8 cellular contexts compared by ENCODE assay signal in genomic region chr11:27505781-27506180, GRCh38. TPM values are rescaled to one million over a fixed set of nuclear protein-coding genes. Genes with fewer than 3 reads are reported as not detected.
DNase-seq lines count a peak whose midpoint lies in the region; ATAC-seq and TF ChIP-seq lines count a peak whose summit lies in the region.

No MANE protein-coding gene starts in this region.

- H3K4me3 Mint-ChIP-seq in activated CD8-positive, alpha-beta T cell treated with anti-CD3 and anti-CD28 coated beads for 36 hours: peak overlapping the region; percentile 100

- TF ChIP-seq POLR2A in GM18505 (IDR thresholded peaks at IDR 0.05; ENCODE audit: borderline replicate concordance, extremely low read depth, insufficient read depth, insufficient read length) (no peak), testis (IDR thresholded peaks at IDR 0.05) (no peak)

- 3 to 4% methylated on average over 5 of the region's 5 CpGs for WGBS in testis, 2 donors

- no peaks in the 10 kb centered on the region for H3K36me3 ChIP-seq in testis (ENCODE audit: low read depth, missing control alignments)

- CTCF ChIA-PET in activated CD8-positive, alpha-beta T cell treated with anti-CD3 and anti-CD28 coated beads for 36 hours (lab: Charles Lee): interaction anchor here (1.4 kb wide), 1 partner anchor 20 kb away, joined by 5 read pairs; no protein-coding TSS in a partner anchor

- peaks cover 16% of the 10 kb centered on the region for H3K4me1 ChIP-seq in testis

- no peak for TF ChIP-seq CTCF in activated CD8-positive, alpha-beta T cell treated with anti-CD3 and anti-CD28 coated beads for 36 hours (IDR thresholded peaks at IDR 0.05)
- TF ChIP-seq CTCF in testis (IDR thresholded peaks at IDR 0.05): no peak

- no peaks in the 10 kb centered on the region for H3K9me3 Mint-ChIP-seq in activated CD8-positive, alpha-beta T cell treated with anti-CD3 and anti-CD28 coated beads for 36 hours

- POLR2A ChIA-PET in activated CD8-positive, alpha-beta T cell treated with anti-CD3 and anti-CD28 coated beads for 36 hours (lab: Charles Lee): no interaction called here

- peaks cover 17% of the 10 kb centered on the region for H3K36me3 Mint-ChIP-seq in activated CD8-positive, alpha-beta T cell treated with anti-CD3 and anti-CD28 coated beads for 36 hours (ENCODE audit: low read depth)

- H3K4me1 Mint-ChIP-seq in activated CD8-positive, alpha-beta T cell treated with anti-CD3 and anti-CD28 coated beads for 36 hours (ENCODE audit: low read depth): peaks cover 39% of the 10 kb centered on the region

- peak overlapping the region; percentile 100 for H3K27ac Mint-ChIP-seq in activated CD8-positive, alpha-beta T cell treated with anti-CD3 and anti-CD28 coated beads for 36 hours

- H3K27me3 ChIP-seq in testis: no peaks in the 10 kb centered on the region

- H3K9me3 ChIP-seq in iPS-18c (ENCODE audit: control insufficient read depth, insufficient read depth, low read length) (no peaks in the 10 kb centered on the region), testis (no peaks in the 10 kb centered on the region)

- H3K4me3 ChIP-seq in iPS-18c (ENCODE audit: insufficient read depth, low read depth, low read length) (peak overlapping the region; percentile 95), testis (peak overlapping the region; percentile 94 to 96)

- intact Hi-C loops in activated CD8-positive, alpha-beta T cell treated with anti-CD3 and anti-CD28 coated beads for 36 hours (cut with micrococcal nuclease): loop anchor here (5.0 kb wide), 1 partner anchor 602 kb away; the partner anchor contains the start of genes KIF18A and METTL15
- intact Hi-C loops in testis (cut with DNase I; ENCODE audit: low total_unique reads): no loop called here

- no peaks in the 10 kb centered on the region for H3K27me3 Mint-ChIP-seq in activated CD8-positive, alpha-beta T cell treated with anti-CD3 and anti-CD28 coated beads for 36 hours

- no peak for DNase-seq in activated CD8-positive, alpha-beta T cell treated with anti-CD3 and anti-CD28 coated beads for 36 hours
- DNase-seq in testis: no peak
- no peak for DNase-seq in HCEC 1CT
- DNase-seq in CD1c-positive myeloid dendritic cell (ENCODE audit: extremely low spot score): no peak

- ATAC-seq in GM18505 (IDR thresholded peaks at IDR 0.05; ENCODE audit: unreplicated experiment) (peak; percentile 1), HG02884 (IDR thresholded peaks at IDR 0.05; ENCODE audit: unreplicated experiment) (peak; percentile 7), GM18868 (IDR thresholded peaks at IDR 0.05; ENCODE audit: unreplicated experiment) (no peak)
- no peak for ATAC-seq in activated CD8-positive, alpha-beta T cell treated with anti-CD3 and anti-CD28 coated beads for 36 hours

- H3K27ac ChIP-seq in testis: peak overlapping the region; percentile 92 to 94

RNA-seq across cellular contexts. Expression of gene LIN7C, which starts 0.8 kb away (rescaled TPM):
- total RNA-seq in activated CD8-positive, alpha-beta T cell treated with anti-CD3 and anti-CD28 coated beads for 36 hours: 10 to 100 TPM; 26.9 to 28.9 TPM
- total RNA-seq in testis: 10 to 100 TPM; 21.0 to 23.1 TPM
- polyA plus RNA-seq in testis (ENCODE audit: insufficient read depth, low read depth, low replicate concordance): 6.9 TPM

RNA-seq across cellular contexts. Expression of gene LGR4, which starts 33.2 kb away (rescaled TPM):
- under 1 TPM in 1 of 2 experiments, not detected in 1; 0.09 TPM for total RNA-seq in activated CD8-positive, alpha-beta T cell treated with anti-CD3 and anti-CD28 coated beads for 36 hours
- 100 to 1,000 TPM in 1 of 2 donors, 10 to 100 TPM in 1; 95.9 to 120 TPM for total RNA-seq in testis
- 33.0 TPM for polyA plus RNA-seq in testis (ENCODE audit: insufficient read depth, low read depth, low replicate concordance)

Comparison
In these comparisons a context has a peak if more than half of its experiments do, and no peak if none do; other contexts are left out.
1. ATAC-seq: peak in GM18505 (single experiment) and HG02884 (single experiment); none in activated CD8-positive, alpha-beta T cell treated with anti-CD3 and anti-CD28 coated beads for 36 hours (single experiment) and GM18868 (single experiment).
2. RNA of gene LGR4, which starts 33.2 kb away (total RNA-seq): 95.9 to 120 TPM in testis; 0.09 TPM in activated CD8-positive, alpha-beta T cell treated with anti-CD3 and anti-CD28 coated beads for 36 hours; every median in the first group is over 10 times any median in the second.